In the genomic region with DNA sequence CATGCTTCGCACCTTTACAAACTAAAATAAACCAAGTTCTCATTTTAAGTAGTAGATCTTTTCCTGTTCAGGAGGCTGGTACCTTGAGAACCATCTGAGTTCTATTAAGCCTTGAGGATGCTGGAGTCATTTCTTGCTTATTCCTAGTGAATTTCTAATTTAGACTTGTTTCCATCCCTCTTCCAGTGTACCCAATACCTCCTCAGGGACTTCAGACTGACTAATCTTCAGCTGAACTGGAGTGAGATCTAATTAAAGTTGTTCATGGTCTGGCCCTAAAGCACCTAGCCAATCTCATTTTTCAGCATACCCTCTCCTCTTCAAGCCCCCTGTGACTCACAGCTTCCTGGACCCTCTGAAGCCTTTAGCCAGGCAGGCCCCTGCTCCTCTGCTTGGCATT, we compare ENCODE assay signal across 1 cellular context.
TF ChIP-seq lines count a peak whose summit lies in the region.

No MANE protein-coding gene starts in this region.

TF ChIP-seq in HepG2, 621 proteins besides CTCF, POLR2A, EP300 and RAD21 (continued from another document):
- TF ChIP-seq, protein P1, sequence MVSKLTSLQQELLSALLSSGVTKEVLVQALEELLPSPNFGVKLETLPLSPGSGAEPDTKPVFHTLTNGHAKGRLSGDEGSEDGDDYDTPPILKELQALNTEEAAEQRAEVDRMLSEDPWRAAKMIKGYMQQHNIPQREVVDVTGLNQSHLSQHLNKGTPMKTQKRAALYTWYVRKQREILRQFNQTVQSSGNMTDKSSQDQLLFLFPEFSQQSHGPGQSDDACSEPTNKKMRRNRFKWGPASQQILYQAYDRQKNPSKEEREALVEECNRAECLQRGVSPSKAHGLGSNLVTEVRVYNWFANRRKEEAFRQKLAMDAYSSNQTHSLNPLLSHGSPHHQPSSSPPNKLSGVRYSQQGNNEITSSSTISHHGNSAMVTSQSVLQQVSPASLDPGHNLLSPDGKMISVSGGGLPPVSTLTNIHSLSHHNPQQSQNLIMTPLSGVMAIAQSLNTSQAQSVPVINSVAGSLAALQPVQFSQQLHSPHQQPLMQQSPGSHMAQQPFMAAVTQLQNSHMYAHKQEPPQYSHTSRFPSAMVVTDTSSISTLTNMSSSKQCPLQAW (CRISPR knock-in tag; IDR thresholded peaks at IDR 0.05), result no peak
- TF ChIP-seq TEAD2 (CRISPR knock-in tag; IDR thresholded peaks at IDR 0.05), result no peak
